Comparison of ENCODE assay signal across 17 cellular contexts in genomic region chr11:73405146-73405510, GRCh38.
"Had no signal": no experiment of that assay in that cellular context is flagged by ENCODE, and none has a peak within 500 bp of the region (broad histone marks: within the 10 kb centered on the region; RNA-seq: fewer than 3 reads in every experiment).

No MANE protein-coding gene starts in this region.

- H3K4me3 ChIP-seq: coronary artery, lower lobe of right lung, ovary, psoas muscle, sigmoid colon, suprapubic skin had no signal

- H3K4me1 ChIP-seq: suprapubic skin had no signal

- H3K9me3 ChIP-seq: lower lobe of right lung, ovary, psoas muscle, sigmoid colon, suprapubic skin had no signal

- H3K36me3 ChIP-seq: ovary had no signal

- H3K27ac Mint-ChIP-seq: nephron progenitor cell, type B pancreatic cell had no signal

- H3K27me3 ChIP-seq: ovary, sigmoid colon, suprapubic skin had no signal

- H3K27me3 Mint-ChIP-seq: naive thymus-derived CD8-positive, alpha-beta T cell; stimulated activated naive CD8-positive, alpha-beta T cell treated with anti-CD3 and anti-CD28 coated beads, Interleukin-15, amount 100 ng/mL, for 72 hours; type B pancreatic cell had no signal

- DNase-seq: effector CD4-positive, alpha-beta T cell; left ventricle myocardium superior; lower lobe of right lung; naive thymus-derived CD8-positive, alpha-beta T cell; nephron progenitor cell; occipital lobe; psoas muscle; right cardiac atrium; sigmoid colon; stimulated activated CD4-positive, alpha-beta T cell treated with anti-CD3 and anti-CD28 coated beads, Interleukin-2, amount 100 ng/mL, for 24 hours; stimulated activated CD4-positive, alpha-beta T cell treated with anti-CD3 and anti-CD28 coated beads, Interleukin-4, amount 100 ng/mL, for 24 hours; stimulated activated naive CD4-positive, alpha-beta T cell; stimulated activated naive CD8-positive, alpha-beta T cell treated with anti-CD3 and anti-CD28 coated beads, Interleukin-15, amount 100 ng/mL, for 72 hours had no signal

- H3K4me1 Mint-ChIP-seq: stimulated activated naive CD8-positive, alpha-beta T cell treated with anti-CD3 and anti-CD28 coated beads, Interleukin-15, amount 100 ng/mL, for 72 hours had no signal

- H3K4me3 Mint-ChIP-seq: naive thymus-derived CD8-positive, alpha-beta T cell; nephron progenitor cell; stimulated activated naive CD8-positive, alpha-beta T cell treated with anti-CD3 and anti-CD28 coated beads, Interleukin-15, amount 100 ng/mL, for 72 hours; type B pancreatic cell had no signal

- H3K9me3 Mint-ChIP-seq: naive thymus-derived CD8-positive, alpha-beta T cell; nephron progenitor cell; stimulated activated naive CD8-positive, alpha-beta T cell treated with anti-CD3 and anti-CD28 coated beads, Interleukin-15, amount 100 ng/mL, for 72 hours; type B pancreatic cell had no signal

- ATAC-seq: left ventricle myocardium superior; lower lobe of right lung; naive thymus-derived CD8-positive, alpha-beta T cell; psoas muscle; right cardiac atrium; stimulated activated naive CD8-positive, alpha-beta T cell treated with anti-CD3 and anti-CD28 coated beads, Interleukin-15, amount 100 ng/mL, for 72 hours had no signal

- H3K27ac ChIP-seq: coronary artery, lower lobe of right lung, ovary, psoas muscle, sigmoid colon, suprapubic skin had no signal
